ENCODE assay signal across 24 cellular contexts in the genomic region with DNA sequence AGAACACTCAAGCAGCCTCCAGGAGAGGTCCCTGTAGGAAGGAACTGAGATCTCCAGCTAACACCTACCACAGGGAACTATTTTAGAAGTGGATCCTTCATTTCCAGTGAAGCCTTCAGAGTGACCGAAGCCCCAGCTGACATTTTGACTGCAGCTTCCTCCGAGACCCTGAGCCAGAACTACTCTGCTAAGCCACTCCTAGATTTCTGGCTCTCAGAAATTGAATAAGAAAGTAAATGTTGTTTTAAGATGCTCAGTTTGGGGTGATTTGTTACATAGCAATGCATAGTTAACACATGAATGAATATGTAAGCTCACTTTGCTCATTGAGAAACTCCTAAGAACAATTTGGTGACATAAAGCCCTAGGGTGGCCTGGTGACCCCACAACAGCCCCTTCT. TPM values are rescaled to one million over a fixed set of nuclear protein-coding genes. Genes with fewer than 3 reads are reported as not detected.
"Had no signal": no experiment of that assay in that cellular context is flagged by ENCODE, and none has a peak within 500 bp of the region (broad histone marks: within the 10 kb centered on the region; RNA-seq: fewer than 3 reads in every experiment).

No MANE protein-coding gene starts in this region.

- H3K4me2 ChIP-seq: KMS-11, SK-N-SH had no signal

- H3K27ac ChIP-seq: KMS-11, RWPE1 had no signal

- H3K9ac ChIP-seq: KMS-11, SK-N-SH had no signal

- H3K9me3 ChIP-seq: SK-N-SH had no signal

- DNase-seq: IMR-90, Kasumi-1, MM.1S, NCI-H1092 treated with DMSO at 0.1 percent for 48 hours, NCI-H1436, NCI-H1694, NCI-H187 treated with DMSO at 0.1 percent for 48 hours, NCI-H2029 treated with DMSO at 0.1 percent for 48 hours, NCI-H2171 treated with DMSO at 0.1 percent for 48 hours, NCI-H345, NCI-H524, NCI-H526 treated with DMSO at 0.1 percent for 48 hours, NCI-H774, SHP77, SK-N-SH, SW 1271, T-cell had no signal

- FAIRE-seq: HepG2 had no signal

- H3K9me2 ChIP-seq: SK-N-SH had no signal

RNA-seq across cellular contexts. Expression of a gene that starts 5.5 kb away (rescaled TPM):
- total RNA-seq: HepG2, HT1080, IMR-90, M059J, NCI-H460, SK-MEL-5, T-cell had no signal
